In genomic region chr1:41848216-41848952, GRCh38 we compare ENCODE assay signal across 30 cellular contexts.
"Had no signal": no experiment of that assay in that cellular context is flagged by ENCODE, and none has a peak within 500 bp of the region (broad histone marks: within the 10 kb centered on the region; RNA-seq: fewer than 3 reads in every experiment).

No MANE protein-coding gene starts in this region.

- H3K27ac ChIP-seq: body of pancreas, coronary artery, dorsolateral prefrontal cortex, gastroesophageal sphincter, hepatocyte, neural progenitor cell, parathyroid adenoma, psoas muscle, sigmoid colon, thoracic aorta, vagina had no signal

- H2AFZ ChIP-seq: hepatocyte, neural progenitor cell, parathyroid adenoma had no signal

- DNase-seq: activated CD4-positive, alpha-beta memory T cell treated with anti-CD3 and anti-CD28 coated beads for 36 hours; activated CD4-positive, alpha-beta T cell treated with anti-CD3 and anti-CD28 coated beads, Interleukin-2, amount 10 ng/mL, durations not matched to agents 24 days and 14 days; activated CD4-positive, CD25-positive, alpha-beta regulatory T cell treated with anti-CD3 and anti-CD28 coated beads, Interleukin-2, amount 50 U/mL, for 72 hours; activated CD8-positive, alpha-beta memory T cell treated with anti-CD3 and anti-CD28 coated beads, Interleukin-2, amount 50 U/mL, for 4 hours; activated effector memory CD4-positive, alpha-beta T cell treated with anti-CD3 and anti-CD28 coated beads, Interleukin-2, amount 50 U/mL, for 16 hours; activated naive CD4-positive, alpha-beta T cell treated with anti-CD3 and anti-CD28 coated beads for 36 hours; activated naive CD8-positive, alpha-beta T cell treated with anti-CD3 and anti-CD28 coated beads for 36 hours; activated T-cell treated with anti-CD3 and anti-CD28 coated beads, Interleukin-2, amount 50 U/mL, for 1 hour; adrenal gland; aorta; body of pancreas; cerebellar nuclear complex; effector memory CD4-positive, alpha-beta T cell; erythroblast; islet precursor cell; naive thymus-derived CD4-positive, alpha-beta T cell; occipital lobe; psoas muscle; sigmoid colon; small intestine; stimulated activated CD4-positive, alpha-beta T cell treated with anti-CD3 and anti-CD28 coated beads, Interleukin-4, amount 100 ng/mL, for 24 hours had no signal

- H3K79me2 ChIP-seq: hepatocyte, parathyroid adenoma had no signal

- H3K27me3 ChIP-seq: adrenal gland, body of pancreas, dorsolateral prefrontal cortex, gastroesophageal sphincter, hepatocyte, neural progenitor cell, sigmoid colon, vagina had no signal

- H3K4me1 ChIP-seq: body of pancreas, parathyroid adenoma, sigmoid colon had no signal

- H3K9me3 ChIP-seq: adrenal gland, body of pancreas, gastroesophageal sphincter, psoas muscle, sigmoid colon, thoracic aorta, vagina had no signal

- FAIRE-seq: small intestine had no signal

- H3K9ac ChIP-seq: neural progenitor cell, parathyroid adenoma had no signal

- ATAC-seq: body of pancreas; gastroesophageal sphincter; naive thymus-derived CD4-positive, alpha-beta T cell; stimulated activated effector memory CD8-positive, alpha-beta T cell treated with anti-CD3 and anti-CD28 coated beads, Interleukin-12 subunit alpha, Interleukin-12 subunit beta, amount 100 ng/mL, for 72 hours had no signal

- H3K4me3 ChIP-seq: adrenal gland, body of pancreas, coronary artery, dorsolateral prefrontal cortex, gastroesophageal sphincter, hepatocyte, neural progenitor cell, psoas muscle, sigmoid colon, thoracic aorta, vagina had no signal

- H3K36me3 ChIP-seq: adrenal gland, gastroesophageal sphincter, neural progenitor cell, sigmoid colon, thoracic aorta, vagina had no signal

- H3K4me2 ChIP-seq: hepatocyte, neural progenitor cell had no signal
